9 cellular contexts compared by ENCODE assay signal in genomic region chr14:56195727-56196126, GRCh38.
DNase-seq lines count a peak whose midpoint lies in the region; ATAC-seq and TF ChIP-seq lines count a peak whose summit lies in the region.
"Had no signal": no experiment of that assay in that cellular context is flagged by ENCODE, and none has a peak within 500 bp of the region (broad histone marks: within the 10 kb centered on the region; RNA-seq: fewer than 3 reads in every experiment).

No MANE protein-coding gene starts in this region.

- no peaks in the 10 kb centered on the region for H3K9me3 ChIP-seq in naive thymus-derived CD4-positive, alpha-beta T cell (ENCODE audit: control insufficient read depth in 2 of 3, low read length in 3 of 3)

- POLR2A ChIA-PET in activated CD4-positive, alpha-beta memory T cell treated with anti-CD3 and anti-CD28 coated beads, Interleukin-2, amount 10 ng/mL, durations not matched to agents 7 days and 5 days (lab: Charles Lee), result no interaction called here
- POLR2A ChIA-PET in naive thymus-derived CD4-positive, alpha-beta T cell (lab: Charles Lee), result no interaction called here

- CTCF ChIA-PET in activated CD4-positive, alpha-beta memory T cell treated with anti-CD3 and anti-CD28 coated beads, Interleukin-2, amount 10 ng/mL, durations not matched to agents 7 days and 5 days (lab: Charles Lee), result no interaction called here
- CTCF ChIA-PET in naive thymus-derived CD4-positive, alpha-beta T cell (lab: Charles Lee), result no interaction called here

- DNase-seq in activated CD4-positive, CD25-positive, alpha-beta regulatory T cell (lab: John Stamatoyannopoulos, UW), result no peak
- DNase-seq in NB4 (ENCODE audit: low read depth), result peak; percentile 25
- DNase-seq in activated CD4-positive, alpha-beta memory T cell treated with anti-CD3 and anti-CD28 coated beads, Interleukin-2, amount 10 ng/mL, durations not matched to agents 7 days and 5 days, result peak; percentile 52
- DNase-seq in naive thymus-derived CD4-positive, alpha-beta T cell, result peak in 2 of 9 donors; percentile 11 to 19
- DNase-seq in amygdala (lab: John Stamatoyannopoulos, UW), result no peak
- DNase-seq: activated T-cell treated with anti-CD3 and anti-CD28 coated beads, Interleukin-2, amount 50 U/mL, for 4 hours had no signal

- H3K27me3 Mint-ChIP-seq in activated CD4-positive, alpha-beta memory T cell treated with anti-CD3 and anti-CD28 coated beads, Interleukin-2, amount 10 ng/mL, durations not matched to agents 7 days and 5 days, result no peaks in the 10 kb centered on the region
- no peaks in the 10 kb centered on the region for H3K27me3 Mint-ChIP-seq in naive thymus-derived CD4-positive, alpha-beta T cell

- intact Hi-C loops in naive thymus-derived CD4-positive, alpha-beta T cell (cut with micrococcal nuclease), result loop anchor here (2.0 to 5.0 kb wide), 3 partner anchors 23 to 78 kb away; partner anchors contain the start of gene PELI2 (in 2 of the 2)

- H3K36me3 ChIP-seq in naive thymus-derived CD4-positive, alpha-beta T cell (ENCODE audit: control insufficient read depth in 2 of 3, insufficient read depth in 3 of 3, low read length in 3 of 3), result no peaks in the 10 kb centered on the region

- H3K4me1 Mint-ChIP-seq in activated CD4-positive, alpha-beta memory T cell treated with anti-CD3 and anti-CD28 coated beads, Interleukin-2, amount 10 ng/mL, durations not matched to agents 7 days and 5 days, result peaks cover 27% of the 10 kb centered on the region
- H3K4me1 Mint-ChIP-seq in naive thymus-derived CD4-positive, alpha-beta T cell, result peaks cover 16 to 38% (median 34%) of the 10 kb centered on the region in 7 donors

- H3K36me3 Mint-ChIP-seq in activated CD4-positive, alpha-beta memory T cell treated with anti-CD3 and anti-CD28 coated beads, Interleukin-2, amount 10 ng/mL, durations not matched to agents 7 days and 5 days (ENCODE audit: low read depth), result no peaks in the 10 kb centered on the region
- peaks cover 0 to 4% (median 0%) of the 10 kb centered on the region in 5 donors for H3K36me3 Mint-ChIP-seq in naive thymus-derived CD4-positive, alpha-beta T cell

- peak; percentile 63 to 65 for ATAC-seq in activated CD4-positive, CD25-positive, alpha-beta regulatory T cell treated with anti-CD3 and anti-CD28 coated beads, Interleukin-2, amount 50 U/mL, for 24 hours
- ATAC-seq in GM21825 (IDR thresholded peaks at IDR 0.05; ENCODE audit: unreplicated experiment), result peak; percentile 71
- no peak for ATAC-seq in naive thymus-derived CD4-positive, alpha-beta T cell
- ATAC-seq in GM18867 (IDR thresholded peaks at IDR 0.05; ENCODE audit: unreplicated experiment), result no peak

- H3K4me3 ChIP-seq in NB4 (ENCODE audit: low read depth, low read length), result no peak overlapping the region
- H3K4me3 ChIP-seq in naive thymus-derived CD4-positive, alpha-beta T cell (ENCODE audit: low read length), result no peak overlapping the region

- TF ChIP-seq CTCF in NB4 (IDR thresholded peaks at IDR 0.05; ENCODE audit: low read depth, low read length), result no peak

- H3K9me3 Mint-ChIP-seq in activated CD4-positive, alpha-beta memory T cell treated with anti-CD3 and anti-CD28 coated beads, Interleukin-2, amount 10 ng/mL, durations not matched to agents 7 days and 5 days, result no peaks in the 10 kb centered on the region
- no peaks in the 10 kb centered on the region for H3K9me3 Mint-ChIP-seq in naive thymus-derived CD4-positive, alpha-beta T cell
- H3K9me3 Mint-ChIP-seq: activated T-cell treated with anti-CD3 and anti-CD28 coated beads, Interleukin-2, amount 50 U/mL, for 4 hours had no signal

- H3K4me1 ChIP-seq in naive thymus-derived CD4-positive, alpha-beta T cell (ENCODE audit: control insufficient read depth in 2 of 2, insufficient read depth in 2 of 2, low read length in 2 of 2), result peaks cover 0 to 15% of the 10 kb centered on the region in 2 donors

- TF ChIP-seq POLR2A in NB4 (IDR thresholded peaks at IDR 0.05; ENCODE audit: extremely low read depth, insufficient read length), result no peak

- no peak overlapping the region for H3K27ac ChIP-seq in naive thymus-derived CD4-positive, alpha-beta T cell (ENCODE audit: low read depth, low read length)

- H3K27ac Mint-ChIP-seq in activated CD4-positive, alpha-beta memory T cell treated with anti-CD3 and anti-CD28 coated beads, Interleukin-2, amount 10 ng/mL, durations not matched to agents 7 days and 5 days, result peak overlapping the region; percentile 3
- H3K27ac Mint-ChIP-seq in naive thymus-derived CD4-positive, alpha-beta T cell, result peak overlapping the region in 7 of 9 donors; percentile 52 to 88 (median 84)

- H3K27me3 ChIP-seq in naive thymus-derived CD4-positive, alpha-beta T cell (ENCODE audit: control insufficient read depth in 2 of 2, insufficient read depth in 2 of 2, low read length in 2 of 2), result no peaks in the 10 kb centered on the region

- no peak overlapping the region for H3K4me3 Mint-ChIP-seq in activated CD4-positive, alpha-beta memory T cell treated with anti-CD3 and anti-CD28 coated beads, Interleukin-2, amount 10 ng/mL, durations not matched to agents 7 days and 5 days
- H3K4me3 Mint-ChIP-seq in naive thymus-derived CD4-positive, alpha-beta T cell, result peak overlapping the region; percentile 15 to 79 (median 62)
- H3K4me3 Mint-ChIP-seq: activated T-cell treated with anti-CD3 and anti-CD28 coated beads, Interleukin-2, amount 50 U/mL, for 4 hours had no signal

Comparison
In these comparisons a context has a peak if more than half of its experiments do, and no peak if none do; other contexts are left out.
1. ATAC-seq: peak in activated CD4-positive, CD25-positive, alpha-beta regulatory T cell treated with anti-CD3 and anti-CD28 coated beads, Interleukin-2, amount 50 U/mL, for 24 hours (2 of 2) and GM21825 (single experiment); none in naive thymus-derived CD4-positive, alpha-beta T cell (single experiment) and GM18867 (single experiment).
2. DNase-seq: peak in NB4 (single experiment) and activated CD4-positive, alpha-beta memory T cell treated with anti-CD3 and anti-CD28 coated beads, Interleukin-2, amount 10 ng/mL, durations not matched to agents 7 days and 5 days (single experiment); none in activated CD4-positive, CD25-positive, alpha-beta regulatory T cell (0 of 4) and amygdala (0 of 56).